In genomic region chr19:2782357-2782935, GRCh38 we compare ENCODE assay signal across 7 cellular contexts. TPM values are rescaled to one million over a fixed set of nuclear protein-coding genes. Genes with fewer than 3 reads are reported as not detected.
DNase-seq lines count a peak whose midpoint lies in the region; ATAC-seq and TF ChIP-seq lines count a peak whose summit lies in the region.

No MANE protein-coding gene starts in this region.

- peak overlapping the region; percentile 92 for H3K4me3 ChIP-seq in right cardiac atrium (ENCODE audit: low read length)

- no peak for TF ChIP-seq CTCF in HFFc6 (IDR thresholded peaks at IDR 0.05)

- H3K27ac ChIP-seq in right cardiac atrium (ENCODE audit: low read length) = peak overlapping the region; percentile 79

- peaks cover 5% of the 10 kb centered on the region for H3K4me1 ChIP-seq in right cardiac atrium (ENCODE audit: control insufficient read depth, insufficient read depth, low read length)

- 2% methylated on average over 24 of the region's 24 CpGs for WGBS in right cardiac atrium

- no peak for DNase-seq in HFFc6
- no peak for DNase-seq in activated CD4-positive, alpha-beta T cell treated with anti-CD3 and anti-CD28 coated beads, Interleukin-2, amount 10 ng/mL, durations not matched to agents 7 days and 5 days
- DNase-seq in right cardiac atrium = no peak
- peak; percentile 8 for DNase-seq in stimulated activated CD8-positive, alpha-beta memory T cell treated with anti-CD3 and anti-CD28 coated beads, Interleukin-7, amount 100 ng/mL, for 24 hours (ENCODE audit: low read depth)
- no peak for DNase-seq in HuH-7.5 (ENCODE audit: low spot score)
- DNase-seq in MV-4-11 (lab: John Stamatoyannopoulos, UW) = no peak

- POLR2A ChIA-PET in activated CD4-positive, alpha-beta T cell treated with anti-CD3 and anti-CD28 coated beads, Interleukin-2, amount 10 ng/mL, durations not matched to agents 7 days and 5 days (lab: Charles Lee) = no interaction called here

- peak overlapping the region; percentile 97 for H3K4me3 Mint-ChIP-seq in HFFc6
- peak overlapping the region; percentile 91 for H3K4me3 Mint-ChIP-seq in activated CD4-positive, alpha-beta T cell treated with anti-CD3 and anti-CD28 coated beads, Interleukin-2, amount 10 ng/mL, durations not matched to agents 7 days and 5 days

- peaks cover 46% of the 10 kb centered on the region for H3K4me1 Mint-ChIP-seq in HFFc6 (ENCODE audit: low read depth)
- H3K4me1 Mint-ChIP-seq in activated CD4-positive, alpha-beta T cell treated with anti-CD3 and anti-CD28 coated beads, Interleukin-2, amount 10 ng/mL, durations not matched to agents 7 days and 5 days = peaks cover 58% of the 10 kb centered on the region

- no peaks in the 10 kb centered on the region for H3K9me3 ChIP-seq in right cardiac atrium (ENCODE audit: control insufficient read depth, low read length)

- H3K27ac Mint-ChIP-seq in HFFc6 = peak overlapping the region; percentile 91
- H3K27ac Mint-ChIP-seq in activated CD4-positive, alpha-beta T cell treated with anti-CD3 and anti-CD28 coated beads, Interleukin-2, amount 10 ng/mL, durations not matched to agents 7 days and 5 days = peak overlapping the region; percentile 96

- no peaks in the 10 kb centered on the region for H3K27me3 Mint-ChIP-seq in HFFc6 (ENCODE audit: insufficient read depth)
- no peaks in the 10 kb centered on the region for H3K27me3 Mint-ChIP-seq in activated CD4-positive, alpha-beta T cell treated with anti-CD3 and anti-CD28 coated beads, Interleukin-2, amount 10 ng/mL, durations not matched to agents 7 days and 5 days

- intact Hi-C loops in right cardiac atrium (cut with DNase I) = no loop called here

- H3K27me3 ChIP-seq in right cardiac atrium (ENCODE audit: control insufficient read depth, insufficient read depth) = no peaks in the 10 kb centered on the region

- H3K9me3 Mint-ChIP-seq in HFFc6 = no peaks in the 10 kb centered on the region
- H3K9me3 Mint-ChIP-seq in activated CD4-positive, alpha-beta T cell treated with anti-CD3 and anti-CD28 coated beads, Interleukin-2, amount 10 ng/mL, durations not matched to agents 7 days and 5 days = no peaks in the 10 kb centered on the region

- CTCF ChIA-PET in activated CD4-positive, alpha-beta T cell treated with anti-CD3 and anti-CD28 coated beads, Interleukin-2, amount 10 ng/mL, durations not matched to agents 7 days and 5 days (lab: Charles Lee) = interaction anchor here (1.0 to 1.7 kb wide), 5 partner anchors 8 to 568 kb away, joined by 3 to 6 read pairs (median 4); no protein-coding TSS in a partner anchor

- ATAC-seq in right cardiac atrium = no peak
- no peak for ATAC-seq in activated CD4-positive, CD25-positive, alpha-beta regulatory T cell treated with anti-CD3 and anti-CD28 coated beads, Interleukin-2, amount 50 U/mL, for 24 hours

- peaks cover 8% of the 10 kb centered on the region for H3K36me3 Mint-ChIP-seq in HFFc6 (ENCODE audit: low read depth)
- H3K36me3 Mint-ChIP-seq in activated CD4-positive, alpha-beta T cell treated with anti-CD3 and anti-CD28 coated beads, Interleukin-2, amount 10 ng/mL, durations not matched to agents 7 days and 5 days (ENCODE audit: low read depth) = no peaks in the 10 kb centered on the region

RNA-seq across cellular contexts. Expression of gene SGTA, which starts 0.6 kb away (rescaled TPM):
- 10 to 100 TPM; 60.7 to 68.1 (median 62.8) TPM for total RNA-seq in HFFc6 (2021; fragmentation: NEBNext Ultra II Directional; extraction: Animal tissue kit (Norgen Biotek cat#: 25700))
- total RNA-seq in activated CD4-positive, alpha-beta T cell treated with anti-CD3 and anti-CD28 coated beads, Interleukin-2, amount 10 ng/mL, durations not matched to agents 7 days and 5 days = 10 to 100 TPM; 46.6 to 46.9 TPM
- total RNA-seq in right cardiac atrium = 10 to 100 TPM; 53.6 to 84.2 (median 64.6) TPM
- polyA plus RNA-seq in right cardiac atrium = 86.5 TPM

RNA-seq across cellular contexts. Expression of gene THOP1, which starts 2.9 kb away (rescaled TPM):
- total RNA-seq in HFFc6 (2021; fragmentation: NEBNext Ultra II Directional; extraction: Animal tissue kit (Norgen Biotek cat#: 25700)) = 100 to 1,000 TPM in 1 of 6 experiments, 10 to 100 TPM in 5; 83.7 to 114 (median 94.3) TPM
- total RNA-seq in activated CD4-positive, alpha-beta T cell treated with anti-CD3 and anti-CD28 coated beads, Interleukin-2, amount 10 ng/mL, durations not matched to agents 7 days and 5 days = 10 to 100 TPM; 84.2 to 97.1 TPM
- total RNA-seq in right cardiac atrium = 10 to 100 TPM; 41.4 to 69.4 (median 54.1) TPM
- polyA plus RNA-seq in right cardiac atrium = 64.0 TPM

RNA-seq across cellular contexts. Expression of gene ZNF554, which starts 37.2 kb away (rescaled TPM):
- 1 to 10 TPM; 1.6 to 2.4 (median 2.2) TPM for total RNA-seq in HFFc6 (2021; fragmentation: NEBNext Ultra II Directional; extraction: Animal tissue kit (Norgen Biotek cat#: 25700))
- 1 to 10 TPM; 4.1 to 4.6 TPM for total RNA-seq in activated CD4-positive, alpha-beta T cell treated with anti-CD3 and anti-CD28 coated beads, Interleukin-2, amount 10 ng/mL, durations not matched to agents 7 days and 5 days
- 1 to 10 TPM; 4.7 to 6.7 (median 6.3) TPM for total RNA-seq in right cardiac atrium
- polyA plus RNA-seq in right cardiac atrium = 4.7 TPM

RNA-seq across cellular contexts. Expression of gene SLC39A3, which starts 42.6 kb away (rescaled TPM):
- 10 to 100 TPM; 39.2 to 49.1 (median 42.5) TPM for total RNA-seq in HFFc6 (2021; fragmentation: NEBNext Ultra II Directional; extraction: Animal tissue kit (Norgen Biotek cat#: 25700))
- total RNA-seq in activated CD4-positive, alpha-beta T cell treated with anti-CD3 and anti-CD28 coated beads, Interleukin-2, amount 10 ng/mL, durations not matched to agents 7 days and 5 days = 10 to 100 TPM; 31.5 to 37.5 TPM
- total RNA-seq in right cardiac atrium = 10 to 100 TPM; 19.9 to 25.5 (median 23.4) TPM
- 29.3 TPM for polyA plus RNA-seq in right cardiac atrium

RNA-seq across cellular contexts. Expression of gene ZNF555, which starts 58.8 kb away (rescaled TPM):
- total RNA-seq in HFFc6 (2021; fragmentation: NEBNext Ultra II Directional; extraction: Animal tissue kit (Norgen Biotek cat#: 25700)) = 1 to 10 TPM; 3.7 to 5.6 (median 3.8) TPM
- total RNA-seq in activated CD4-positive, alpha-beta T cell treated with anti-CD3 and anti-CD28 coated beads, Interleukin-2, amount 10 ng/mL, durations not matched to agents 7 days and 5 days = 1 to 10 TPM; 2.2 to 3.2 TPM
- 10 to 100 TPM in 2 of 4 donors, 1 to 10 TPM in 2; 8.8 to 15.7 (median 9.6) TPM for total RNA-seq in right cardiac atrium
- polyA plus RNA-seq in right cardiac atrium = 3.4 TPM
